In the genomic region with DNA sequence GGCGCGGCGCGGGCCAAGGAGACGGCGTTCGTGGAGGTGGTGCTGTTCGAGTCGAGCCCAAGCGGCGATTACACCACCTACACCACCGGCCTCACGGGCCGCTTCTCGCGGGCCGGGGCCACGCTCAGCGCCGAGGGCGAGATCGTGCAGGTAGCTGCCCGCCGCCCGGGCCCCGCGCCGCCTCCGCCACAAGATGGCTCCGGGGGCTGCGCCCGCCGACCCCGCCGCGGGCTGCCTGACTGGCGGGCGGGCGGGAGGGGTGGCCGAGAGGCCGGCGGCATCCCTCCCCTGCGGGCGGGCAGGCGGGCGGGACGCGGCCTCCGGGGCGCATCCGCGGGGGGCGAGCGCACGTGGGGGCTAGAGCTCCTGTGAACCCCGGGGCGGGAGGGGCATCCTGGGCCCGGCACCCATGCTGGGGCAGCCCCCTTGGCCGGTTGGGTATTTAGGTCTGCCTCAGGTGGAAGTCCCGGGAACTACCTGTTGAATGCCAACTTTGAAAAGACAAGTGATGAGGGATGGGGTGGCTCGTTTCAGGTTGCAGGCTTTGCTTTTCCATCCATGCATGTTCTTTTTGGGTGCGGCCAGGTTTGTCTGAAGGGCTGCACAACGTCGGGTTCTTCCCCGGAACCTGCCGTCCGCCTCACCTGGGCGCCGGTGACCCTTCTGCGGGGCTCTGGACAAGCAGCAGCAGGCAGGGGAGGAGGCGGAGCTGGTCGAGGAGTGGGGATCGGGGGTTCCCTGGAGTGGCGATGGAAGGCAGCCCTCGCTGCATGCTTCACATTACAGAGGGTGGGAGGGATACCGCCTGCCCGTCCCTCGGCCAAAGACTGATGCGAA, we compare ENCODE assay signal across 2 cellular contexts.
TF ChIP-seq lines count a peak whose summit lies in the region.

No MANE protein-coding gene starts in this region.

TF ChIP-seq in HEK293T, 16 proteins besides CTCF, POLR2A, EP300 and RAD21 (continued from another document):
- TF ChIP-seq FOXK2 (IDR thresholded peaks at IDR 0.05) (no peak), ZNF384 (IDR thresholded peaks at IDR 0.05) (no peak), CTBP1 (IDR thresholded peaks at IDR 0.05; ENCODE audit: borderline replicate concordance) (no peak), BHLHE40 (IDR thresholded peaks at IDR 0.05; ENCODE audit: borderline replicate concordance) (no peak), NFRKB (IDR thresholded peaks at IDR 0.05) (no peak), FOXA1 (IDR thresholded peaks at IDR 0.05) (no peak), PKNOX1 (IDR thresholded peaks at IDR 0.05) (no peak), LEF1 (IDR thresholded peaks at IDR 0.05; ENCODE audit: borderline replicate concordance) (no peak), L3MBTL2 (conservative IDR thresholded peaks at IDR 0.05) (no peak)
TF ChIP-seq in HEK293T: peak in this region for 0.

TF ChIP-seq in GM12878, 131 proteins besides CTCF, POLR2A, EP300 and RAD21 (continued from another document):
- 0 out of 2 replicates have a peak, but pooled peaks have one; percentile 1 for TF ChIP-seq NR2F1 (conservative IDR thresholded peaks at IDR 0.05)
